ENCODE assay signal across 8 cellular contexts in the genomic region with DNA sequence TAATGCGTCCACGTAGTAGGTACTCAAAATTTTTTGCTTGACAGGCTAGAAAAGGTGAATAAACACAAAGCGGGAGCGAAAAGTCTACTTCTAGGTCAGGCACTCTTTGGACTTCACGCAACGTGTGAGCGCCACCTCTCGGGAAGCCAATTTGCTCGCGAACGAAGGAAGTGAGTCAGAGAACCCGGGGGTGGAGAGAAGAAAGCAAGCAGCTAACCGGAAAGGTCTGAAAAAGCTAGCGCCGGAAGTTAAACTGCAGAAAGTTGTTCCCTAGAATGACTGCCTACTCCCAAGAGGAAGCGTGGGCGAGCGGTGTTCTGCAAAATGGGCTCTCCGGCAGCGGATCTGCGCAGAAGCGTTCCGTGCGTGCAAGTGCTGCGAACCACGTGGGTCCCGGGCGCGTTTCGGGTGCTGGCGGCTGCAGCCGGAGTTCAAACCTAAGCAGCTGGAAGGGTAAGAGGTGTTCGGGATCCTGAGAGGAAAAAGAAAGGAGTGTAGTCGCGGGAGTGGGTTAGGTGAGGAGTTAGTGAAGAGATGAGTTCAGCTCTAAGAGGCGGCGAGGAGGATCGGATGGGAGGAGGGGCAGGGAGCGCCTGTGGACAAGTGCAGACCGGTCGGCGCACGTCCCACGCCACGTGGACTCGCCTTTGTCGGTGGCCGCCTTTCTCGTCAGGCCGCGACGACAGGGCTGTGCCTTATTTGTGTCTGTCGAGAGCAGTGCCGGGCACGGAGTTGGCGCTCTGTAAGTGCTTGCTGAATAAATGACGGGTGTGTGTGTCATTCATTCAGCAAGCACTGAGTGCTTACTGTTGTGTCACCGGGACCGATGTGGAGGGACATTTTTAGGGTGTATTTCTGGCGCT. TPM values are rescaled to one million over a fixed set of nuclear protein-coding genes. Genes with fewer than 3 reads are reported as not detected.
DNase-seq lines count a peak whose midpoint lies in the region; ATAC-seq and TF ChIP-seq lines count a peak whose summit lies in the region.

A gene (plus strand): TSS at position 350 of the 863 bp plus-strand sequence. CDS start 2,096 bp downstream, outside the sequence.

- H3K27ac ChIP-seq in DND-41 (ENCODE audit: low read length): peak within 1 kb of the TSS; percentile 82
- peak within 1 kb of the TSS; percentile 82 to 92 (median 90) for H3K27ac ChIP-seq in esophagus squamous epithelium

- H4K20me1 ChIP-seq in DND-41 (ENCODE audit: insufficient read depth, low read length): no peaks in the 10 kb centered on the region; the same call in 1 of the 2 replicates

- no peaks in the 10 kb centered on the region for H3K9me3 Mint-ChIP-seq in activated T-cell treated with anti-CD3 and anti-CD28 coated beads, Interleukin-2, amount 50 U/mL, for 4 hours

- H3K4me3 Mint-ChIP-seq in activated T-cell treated with anti-CD3 and anti-CD28 coated beads, Interleukin-2, amount 50 U/mL, for 4 hours: no peak within 1 kb of the TSS

- peak; percentile 95 for ATAC-seq in DND-41 (ENCODE audit: insufficient read depth, low read depth)
- ATAC-seq in GM21723 (IDR thresholded peaks at IDR 0.05; ENCODE audit: unreplicated experiment): peak; percentile 92
- peak; percentile 90 to 91 for ATAC-seq in activated T-cell treated with anti-CD3 and anti-CD28 coated beads, Interleukin-2, amount 50 U/mL, for 4 hours

- peak in 1 of 4 donors; percentile 39 for TF ChIP-seq POLR2A in esophagus squamous epithelium (IDR thresholded peaks at IDR 0.05)

- H3K4me3 ChIP-seq in DND-41 (ENCODE audit: low read depth in 1 of 2, low read length in 2 of 2): peak within 1 kb of the TSS; percentile 46 to 86
- H3K4me3 ChIP-seq in esophagus squamous epithelium: peak within 1 kb of the TSS; percentile 49 to 76 (median 67)

- DNase-seq in DND-41: peak; percentile 98
- peak; percentile 98 for DNase-seq in KG1 (lab: John Stamatoyannopoulos, UW)
- DNase-seq in activated T-cell treated with anti-CD3 and anti-CD28 coated beads, Interleukin-2, amount 50 U/mL, for 4 hours: peak; percentile 97
- peak; percentile 89 for DNase-seq in esophagus squamous epithelium (lab: John Stamatoyannopoulos, UW)
- DNase-seq in myocyte (ENCODE audit: low read depth): peak; percentile 99
- peak; percentile 95 for DNase-seq in stimulated activated CD8-positive, alpha-beta memory T cell treated with anti-CD3 and anti-CD28 coated beads, Interleukin-7, amount 100 ng/mL, for 48 hours (ENCODE audit: extremely low read depth in 1 of 2, low read depth in 1 of 2)

- H3K9me3 ChIP-seq in DND-41 (ENCODE audit: insufficient read depth, low read length, severe bottlenecking) (no peaks in the 10 kb centered on the region), esophagus squamous epithelium (no peaks in the 10 kb centered on the region)

- H3K4me1 ChIP-seq in DND-41 (ENCODE audit: insufficient read depth, low read length) (peaks cover 26% of the 10 kb centered on the region), esophagus squamous epithelium (peaks cover 13 to 44% (median 24%) of the 10 kb centered on the region in 3 donors)

- peaks cover 13% of the 10 kb centered on the region for H3K36me3 Mint-ChIP-seq in activated T-cell treated with anti-CD3 and anti-CD28 coated beads, Interleukin-2, amount 50 U/mL, for 4 hours (ENCODE audit: insufficient read depth)

- peak within 1 kb of the TSS; percentile 68 for H3K9ac ChIP-seq in DND-41 (ENCODE audit: low read depth, low read length)

- peaks cover 29% of the 10 kb centered on the region for H3K36me3 ChIP-seq in DND-41 (ENCODE audit: insufficient read depth, low read length)
- peaks cover 0 to 30% (median 9%) of the 10 kb centered on the region in 3 donors for H3K36me3 ChIP-seq in esophagus squamous epithelium

- intact Hi-C loops in esophagus squamous epithelium (cut with DNase I): loop anchor here (10.0 kb wide), 1 partner anchor 149 kb away; no protein-coding TSS in a partner anchor

- H3K4me2 ChIP-seq in DND-41 (ENCODE audit: insufficient read depth, low read length): peak within 1 kb of the TSS; percentile 80

- no peaks in the 10 kb centered on the region for H3K27me3 ChIP-seq in DND-41 (ENCODE audit: insufficient read depth, low read length, poor library complexity)
- no peaks in the 10 kb centered on the region for H3K27me3 ChIP-seq in esophagus squamous epithelium

- H2AFZ ChIP-seq in DND-41 (ENCODE audit: low read depth, low read length): peak within 1 kb of the TSS; percentile 94

- TF ChIP-seq CTCF in DND-41 (IDR thresholded peaks at IDR 0.05; ENCODE audit: borderline replicate concordance, extremely low read depth, low read length, poor library complexity, severe bottlenecking) (peak; percentile 93), esophagus squamous epithelium (IDR thresholded peaks at IDR 0.05) (peak; percentile 65 to 95 (median 77))

- peaks cover 13% of the 10 kb centered on the region for H3K4me1 Mint-ChIP-seq in activated T-cell treated with anti-CD3 and anti-CD28 coated beads, Interleukin-2, amount 50 U/mL, for 4 hours (ENCODE audit: low read depth)

- 0% methylated on average over 49 to 60 of the region's 60 CpGs for WGBS in esophagus squamous epithelium, 2 donors

- peaks cover 51% of the 10 kb centered on the region for H3K79me2 ChIP-seq in DND-41 (ENCODE audit: insufficient read depth, low read length)

- no peaks in the 10 kb centered on the region for H3K27me3 Mint-ChIP-seq in activated T-cell treated with anti-CD3 and anti-CD28 coated beads, Interleukin-2, amount 50 U/mL, for 4 hours (ENCODE audit: low read depth)

TF ChIP-seq in PFSK-1, 5 proteins besides CTCF, POLR2A, EP300 and RAD21:
- TF ChIP-seq TAF1 (IDR thresholded peaks at IDR 0.05; ENCODE audit: borderline replicate concordance, insufficient read depth, low read length) (peak; percentile 99), FOXP2 (optimal IDR thresholded peaks at IDR 0.05; ENCODE audit: borderline replicate concordance, extremely low read depth, extremely low read length, insufficient read depth) (peak; percentile 92), POLR2AphosphoS5 (IDR thresholded peaks at IDR 0.05; ENCODE audit: low read depth, low read length) (peak; percentile 88), SIN3A (IDR thresholded peaks at IDR 0.05; ENCODE audit: borderline replicate concordance, insufficient read depth, low read length) (peak; percentile 98; the same call in 1 of the 2 replicates)
- TF ChIP-seq, protein P1, sequence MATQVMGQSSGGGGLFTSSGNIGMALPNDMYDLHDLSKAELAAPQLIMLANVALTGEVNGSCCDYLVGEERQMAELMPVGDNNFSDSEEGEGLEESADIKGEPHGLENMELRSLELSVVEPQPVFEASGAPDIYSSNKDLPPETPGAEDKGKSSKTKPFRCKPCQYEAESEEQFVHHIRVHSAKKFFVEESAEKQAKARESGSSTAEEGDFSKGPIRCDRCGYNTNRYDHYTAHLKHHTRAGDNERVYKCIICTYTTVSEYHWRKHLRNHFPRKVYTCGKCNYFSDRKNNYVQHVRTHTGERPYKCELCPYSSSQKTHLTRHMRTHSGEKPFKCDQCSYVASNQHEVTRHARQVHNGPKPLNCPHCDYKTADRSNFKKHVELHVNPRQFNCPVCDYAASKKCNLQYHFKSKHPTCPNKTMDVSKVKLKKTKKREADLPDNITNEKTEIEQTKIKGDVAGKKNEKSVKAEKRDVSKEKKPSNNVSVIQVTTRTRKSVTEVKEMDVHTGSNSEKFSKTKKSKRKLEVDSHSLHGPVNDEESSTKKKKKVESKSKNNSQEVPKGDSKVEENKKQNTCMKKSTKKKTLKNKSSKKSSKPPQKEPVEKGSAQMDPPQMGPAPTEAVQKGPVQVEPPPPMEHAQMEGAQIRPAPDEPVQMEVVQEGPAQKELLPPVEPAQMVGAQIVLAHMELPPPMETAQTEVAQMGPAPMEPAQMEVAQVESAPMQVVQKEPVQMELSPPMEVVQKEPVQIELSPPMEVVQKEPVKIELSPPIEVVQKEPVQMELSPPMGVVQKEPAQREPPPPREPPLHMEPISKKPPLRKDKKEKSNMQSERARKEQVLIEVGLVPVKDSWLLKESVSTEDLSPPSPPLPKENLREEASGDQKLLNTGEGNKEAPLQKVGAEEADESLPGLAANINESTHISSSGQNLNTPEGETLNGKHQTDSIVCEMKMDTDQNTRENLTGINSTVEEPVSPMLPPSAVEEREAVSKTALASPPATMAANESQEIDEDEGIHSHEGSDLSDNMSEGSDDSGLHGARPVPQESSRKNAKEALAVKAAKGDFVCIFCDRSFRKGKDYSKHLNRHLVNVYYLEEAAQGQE (IDR thresholded peaks at IDR 0.05; ENCODE audit: insufficient read depth in 1 of 2, low read depth in 2 of 2, low read length in 2 of 2): peak; percentile 47 to 61; a peak in 2 of 4 replicates

RNA-seq across cellular contexts. Expression of the gene that starts here (rescaled TPM):
- 169 TPM for polyA plus RNA-seq in PFSK-1 (2012; ENCODE audit: insufficient read length, low read depth)
- total RNA-seq in activated T-cell treated with anti-CD3 and anti-CD28 coated beads, Interleukin-2, amount 50 U/mL, for 4 hours: 100 to 1,000 TPM; 495 to 588 (median 548) TPM
- total RNA-seq in esophagus squamous epithelium (100 to 1,000 TPM in 2 of 4 donors, 10 to 100 TPM in 2; 56.9 to 138 (median 101) TPM), myocyte (143 and 153 TPM in 2 replicates)
- 193 TPM for polyA plus RNA-seq in myocyte (2012)

Comparison
In these comparisons a context has a peak if more than half of its experiments do, and no peak if none do; other contexts are left out.
1. Peak in every context shown above with its lines: DNase-seq, ATAC-seq, H3K4me3 ChIP-seq and H3K27ac ChIP-seq.